ENCODE assay signal across 7 cellular contexts in the genomic region with DNA sequence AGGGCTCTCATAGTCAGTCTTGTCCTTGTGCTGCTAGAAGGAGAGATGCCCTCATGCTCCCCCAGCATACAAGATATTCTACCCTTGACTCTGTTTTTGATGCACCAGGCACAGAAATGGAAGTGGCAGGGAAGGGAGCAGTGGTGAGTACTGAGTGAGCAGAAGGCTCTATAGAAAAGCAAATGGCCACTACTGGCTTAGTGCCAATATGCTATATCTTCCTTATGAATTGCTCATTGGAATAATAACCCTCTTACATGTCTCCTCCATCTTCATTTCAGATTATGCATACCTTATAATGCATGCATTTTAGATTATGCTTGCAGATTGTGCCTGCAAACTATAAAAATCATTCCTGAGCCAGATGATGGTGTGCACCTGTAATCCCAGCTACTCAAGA.
"Had no signal": no experiment of that assay in that cellular context is flagged by ENCODE, and none has a peak within 500 bp of the region (broad histone marks: within the 10 kb centered on the region; RNA-seq: fewer than 3 reads in every experiment).

No MANE protein-coding gene starts in this region.

- H3K27me3 Mint-ChIP-seq: IgD-negative memory B cell had no signal

- H3K4me3 Mint-ChIP-seq: IgD-negative memory B cell had no signal

- H3K27ac Mint-ChIP-seq: IgD-negative memory B cell had no signal

- DNase-seq: IMR-90, KBM-7, KG1 had no signal

- H3K9me3 Mint-ChIP-seq: IgD-negative memory B cell had no signal

- FAIRE-seq: HepG2, HTR-8/SVneo had no signal

- ATAC-seq: HepG2 had no signal

- H3K27ac ChIP-seq: HL-60 had no signal
